In the genomic region with DNA sequence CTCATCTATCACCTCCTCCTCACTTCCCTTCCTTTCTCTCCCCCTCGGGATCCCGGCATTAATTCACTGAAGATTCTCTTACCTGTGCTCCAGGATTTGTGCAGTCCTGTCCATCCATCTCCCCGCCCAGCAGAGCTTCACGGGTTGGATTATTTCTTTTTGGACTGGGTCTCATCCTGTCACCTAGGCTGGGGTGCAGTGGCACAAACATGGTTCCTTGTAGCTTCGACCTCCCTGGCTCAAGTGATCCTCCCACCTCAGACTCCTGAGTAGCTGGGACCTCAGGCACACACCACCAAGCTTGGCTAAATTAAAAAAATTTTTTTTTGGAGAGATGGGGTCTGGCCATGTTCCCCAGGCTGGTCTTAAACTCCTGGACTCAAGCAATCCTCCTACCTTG, we compare ENCODE assay signal across 1 cellular context.
TF ChIP-seq lines count a peak whose summit lies in the region.

No MANE protein-coding gene starts in this region.

TF ChIP-seq in IMR-90, 13 proteins besides CTCF, POLR2A, EP300 and RAD21 (continued from another document):
- TF ChIP-seq RCOR1 (IDR thresholded peaks at IDR 0.05; ENCODE audit: insufficient replicate concordance, low read length), result no peak
- TF ChIP-seq NFE2L2 (IDR thresholded peaks at IDR 0.05; ENCODE audit: low read depth, low read length), result no peak
- no peak for TF ChIP-seq MAFK (IDR thresholded peaks at IDR 0.05; ENCODE audit: low read depth, low read length)
- TF ChIP-seq BHLHE40 (IDR thresholded peaks at IDR 0.05; ENCODE audit: low read depth, low read length), result no peak
- TF ChIP-seq, protein P1, sequence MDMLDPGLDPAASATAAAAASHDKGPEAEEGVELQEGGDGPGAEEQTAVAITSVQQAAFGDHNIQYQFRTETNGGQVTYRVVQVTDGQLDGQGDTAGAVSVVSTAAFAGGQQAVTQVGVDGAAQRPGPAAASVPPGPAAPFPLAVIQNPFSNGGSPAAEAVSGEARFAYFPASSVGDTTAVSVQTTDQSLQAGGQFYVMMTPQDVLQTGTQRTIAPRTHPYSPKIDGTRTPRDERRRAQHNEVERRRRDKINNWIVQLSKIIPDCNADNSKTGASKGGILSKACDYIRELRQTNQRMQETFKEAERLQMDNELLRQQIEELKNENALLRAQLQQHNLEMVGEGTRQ (IDR thresholded peaks at IDR 0.05; ENCODE audit: low read depth, low read length), result no peak
- no peak for TF ChIP-seq RFX5 (IDR thresholded peaks at IDR 0.05; ENCODE audit: low read depth, low read length)
- no peak for TF ChIP-seq FOS (IDR thresholded peaks at IDR 0.05; ENCODE audit: low read depth, low read length)
- no peak for TF ChIP-seq MAZ (IDR thresholded peaks at IDR 0.05; ENCODE audit: borderline replicate concordance, low read depth, low read length)
- TF ChIP-seq SMC3 (IDR thresholded peaks at IDR 0.05; ENCODE audit: low read depth, low read length), result no peak
- TF ChIP-seq, protein P2, sequence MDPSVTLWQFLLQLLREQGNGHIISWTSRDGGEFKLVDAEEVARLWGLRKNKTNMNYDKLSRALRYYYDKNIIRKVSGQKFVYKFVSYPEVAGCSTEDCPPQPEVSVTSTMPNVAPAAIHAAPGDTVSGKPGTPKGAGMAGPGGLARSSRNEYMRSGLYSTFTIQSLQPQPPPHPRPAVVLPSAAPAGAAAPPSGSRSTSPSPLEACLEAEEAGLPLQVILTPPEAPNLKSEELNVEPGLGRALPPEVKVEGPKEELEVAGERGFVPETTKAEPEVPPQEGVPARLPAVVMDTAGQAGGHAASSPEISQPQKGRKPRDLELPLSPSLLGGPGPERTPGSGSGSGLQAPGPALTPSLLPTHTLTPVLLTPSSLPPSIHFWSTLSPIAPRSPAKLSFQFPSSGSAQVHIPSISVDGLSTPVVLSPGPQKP (IDR thresholded peaks at IDR 0.05; ENCODE audit: borderline replicate concordance, low read depth, low read length), result no peak
- no peak for TF ChIP-seq CHD1 (IDR thresholded peaks at IDR 0.05; ENCODE audit: low read depth, low read length)
